In the genomic region with DNA sequence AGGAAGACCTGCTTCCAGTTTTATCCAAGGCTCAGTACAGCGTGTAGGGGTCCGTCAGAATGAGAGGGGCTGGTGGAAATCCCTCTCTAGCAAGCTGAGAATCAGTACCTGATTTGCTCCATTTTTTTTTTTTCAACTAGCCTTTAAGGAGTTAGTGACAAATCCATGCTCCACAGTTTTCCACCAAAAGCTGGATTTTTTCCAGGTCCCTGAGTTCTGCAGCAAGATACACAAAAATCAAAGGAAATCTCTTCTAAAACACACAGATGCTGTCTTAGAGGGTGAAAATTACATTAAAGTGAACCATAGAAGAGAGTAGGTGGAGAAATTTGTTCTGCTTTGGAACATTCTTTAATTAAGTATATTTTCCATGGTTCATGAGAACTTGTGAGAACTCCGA, we compare ENCODE assay signal across 35 cellular contexts.
"Had no signal": no experiment of that assay in that cellular context is flagged by ENCODE, and none has a peak within 500 bp of the region (broad histone marks: within the 10 kb centered on the region; RNA-seq: fewer than 3 reads in every experiment).

No MANE protein-coding gene starts in this region.

- H3K4me3 Mint-ChIP-seq: activated CD4-positive, alpha-beta memory T cell treated with anti-CD3 and anti-CD28 coated beads, Interleukin-2, amount 10 ng/mL, durations not matched to agents 7 days and 5 days; activated CD4-positive, alpha-beta T cell treated with anti-CD3 and anti-CD28 coated beads for 36 hours; activated CD4-positive, alpha-beta T cell treated with anti-CD3 and anti-CD28 coated beads, Interleukin-2, amount 10 ng/mL, durations not matched to agents 7 days and 5 days; activated CD8-positive, alpha-beta memory T cell treated with anti-CD3 and anti-CD28 coated beads, Interleukin-2, amount 10 ng/mL, durations not matched to agents 7 days and 5 days; activated CD8-positive, alpha-beta T cell treated with anti-CD3 and anti-CD28 coated beads, Interleukin-2, amount 10 ng/mL, durations not matched to agents 7 days and 5 days; activated naive CD4-positive, alpha-beta T cell treated with anti-CD3 and anti-CD28 coated beads for 36 hours; activated naive CD8-positive, alpha-beta T cell treated with anti-CD3 and anti-CD28 coated beads for 36 hours; activated T-cell treated with anti-CD3 and anti-CD28 coated beads, Interleukin-2, amount 50 U/mL, for 24 hours; brain; central memory CD8-positive, alpha-beta T cell; T-cell; T-helper 2 cell treated with Interferon-gamma antibody and Interleukin-4, amounts not matched to agents 5 μg/mL and 100 μg/mL, for 36 hours; WTC11 had no signal

- H3K27ac Mint-ChIP-seq: activated CD4-positive, alpha-beta memory T cell treated with anti-CD3 and anti-CD28 coated beads, Interleukin-2, amount 10 ng/mL, durations not matched to agents 7 days and 5 days; activated CD4-positive, alpha-beta T cell treated with anti-CD3 and anti-CD28 coated beads for 36 hours; activated CD4-positive, alpha-beta T cell treated with anti-CD3 and anti-CD28 coated beads, Interleukin-2, amount 10 ng/mL, durations not matched to agents 7 days and 5 days; activated CD8-positive, alpha-beta memory T cell treated with anti-CD3 and anti-CD28 coated beads, Interleukin-2, amount 10 ng/mL, durations not matched to agents 7 days and 5 days; activated CD8-positive, alpha-beta T cell treated with anti-CD3 and anti-CD28 coated beads, Interleukin-2, amount 10 ng/mL, durations not matched to agents 7 days and 5 days; activated naive CD4-positive, alpha-beta T cell treated with anti-CD3 and anti-CD28 coated beads for 36 hours; activated naive CD4-positive, alpha-beta T cell treated with anti-CD3 and anti-CD28 coated beads, Interleukin-2, amount 50 U/mL, for 72 hours; activated naive CD8-positive, alpha-beta T cell treated with anti-CD3 and anti-CD28 coated beads for 36 hours; activated T-cell treated with anti-CD3 and anti-CD28 coated beads, Interleukin-2, amount 50 U/mL, for 24 hours; activated T-helper 2 cell treated with anti-CD3 and anti-CD28 coated beads, Interferon-gamma antibody, Interleukin-2, Interleukin-4, amounts not matched to agents 10 μg/mL and 5 μg/mL and 100 μg/mL, durations not matched to agents 14 hours and 24 hours and 36 hours; T-cell; T-helper 2 cell treated with Interferon-gamma antibody and Interleukin-4, amounts not matched to agents 5 μg/mL and 100 μg/mL, for 36 hours; WTC11 had no signal

- H3K27me3 ChIP-seq: adrenal gland, cardiac muscle cell had no signal

- H3K4me1 Mint-ChIP-seq: brain had no signal

- H3K4me3 ChIP-seq: adrenal gland, cardiac muscle cell had no signal

- DNase-seq: activated CD4-positive, alpha-beta memory T cell treated with anti-CD3 and anti-CD28 coated beads, Interleukin-2, amount 10 ng/mL, durations not matched to agents 7 days and 5 days; activated CD4-positive, alpha-beta T cell treated with anti-CD3 and anti-CD28 coated beads for 1 hour; activated CD4-positive, alpha-beta T cell treated with anti-CD3 and anti-CD28 coated beads for 36 hours; activated CD4-positive, alpha-beta T cell treated with anti-CD3 and anti-CD28 coated beads for 48 hours; activated CD4-positive, alpha-beta T cell treated with anti-CD3 and anti-CD28 coated beads, Interleukin-2, amount 10 ng/mL, durations not matched to agents 7 days and 5 days; activated CD4-positive, alpha-beta T cell treated with anti-CD3 and anti-CD28 coated beads, Interleukin-2, amount 50 U/mL, for 48 hours; activated CD4-positive, CD25-positive, alpha-beta regulatory T cell; activated CD8-positive, alpha-beta memory T cell treated with anti-CD3 and anti-CD28 coated beads for 24 hours; activated CD8-positive, alpha-beta memory T cell treated with anti-CD3 and anti-CD28 coated beads, Interleukin-2, amount 10 ng/mL, durations not matched to agents 7 days and 5 days; activated CD8-positive, alpha-beta memory T cell treated with anti-CD3 and anti-CD28 coated beads, Interleukin-2, amount 50 U/mL, for 48 hours; activated CD8-positive, alpha-beta T cell treated with anti-CD3 and anti-CD28 coated beads, Interleukin-2, amount 10 ng/mL, durations not matched to agents 7 days and 5 days; activated effector memory CD4-positive, alpha-beta T cell treated with Interleukin-2 at 50 U/mL for 16 hours; activated gamma-delta T cell; activated naive CD4-positive, alpha-beta T cell treated with anti-CD3 and anti-CD28 coated beads for 36 hours; activated naive CD4-positive, alpha-beta T cell treated with anti-CD3 and anti-CD28 coated beads, Interleukin-2, amount 50 U/mL, for 16 hours; activated naive CD8-positive, alpha-beta T cell treated with anti-CD3 and anti-CD28 coated beads for 36 hours; activated T-cell treated with anti-CD3 and anti-CD28 coated beads, Interleukin-2, amount 50 U/mL, for 24 hours; activated T-cell treated with anti-CD3 and anti-CD28 coated beads, Interleukin-2, amount 50 U/mL, for 48 hours; adrenal gland; amniotic stem cell; aorta; caudate nucleus; cerebellar nuclear complex; T-cell; T-helper 2 cell; T-helper 9 cell; WERI-Rb-1 had no signal

- H3K27me3 Mint-ChIP-seq: activated CD4-positive, alpha-beta memory T cell treated with anti-CD3 and anti-CD28 coated beads, Interleukin-2, amount 10 ng/mL, durations not matched to agents 7 days and 5 days; activated CD4-positive, alpha-beta T cell treated with anti-CD3 and anti-CD28 coated beads for 36 hours; activated CD4-positive, alpha-beta T cell treated with anti-CD3 and anti-CD28 coated beads, Interleukin-2, amount 10 ng/mL, durations not matched to agents 7 days and 5 days; activated CD8-positive, alpha-beta memory T cell treated with anti-CD3 and anti-CD28 coated beads, Interleukin-2, amount 10 ng/mL, durations not matched to agents 7 days and 5 days; activated naive CD8-positive, alpha-beta T cell treated with anti-CD3 and anti-CD28 coated beads for 36 hours; activated T-cell treated with anti-CD3 and anti-CD28 coated beads, Interleukin-2, amount 50 U/mL, for 24 hours; central memory CD8-positive, alpha-beta T cell; T-cell had no signal

- ATAC-seq: activated CD4-positive, alpha-beta T cell treated with anti-CD3 and anti-CD28 coated beads for 36 hours; activated CD4-positive, CD25-positive, alpha-beta regulatory T cell treated with anti-CD3 and anti-CD28 coated beads, Interleukin-2, amount 50 U/mL, for 24 hours; activated CD8-positive, alpha-beta memory T cell treated with anti-CD3 and anti-CD28 coated beads, Interleukin-2, amount 10 ng/mL, durations not matched to agents 7 days and 5 days; activated CD8-positive, alpha-beta T cell treated with anti-CD3 and anti-CD28 coated beads, Interleukin-2, amount 10 ng/mL, durations not matched to agents 7 days and 5 days; activated naive CD4-positive, alpha-beta T cell treated with anti-CD3 and anti-CD28 coated beads, Interleukin-2, amount 50 U/mL, for 72 hours; T-cell; WTC11 had no signal

- H3K36me3 ChIP-seq: adrenal gland, cardiac muscle cell, WERI-Rb-1 had no signal

- H3K9me3 ChIP-seq: adrenal gland had no signal

- H3K9me3 Mint-ChIP-seq: activated CD4-positive, alpha-beta memory T cell treated with anti-CD3 and anti-CD28 coated beads, Interleukin-2, amount 10 ng/mL, durations not matched to agents 7 days and 5 days; activated naive CD4-positive, alpha-beta T cell treated with anti-CD3 and anti-CD28 coated beads for 36 hours; activated naive CD4-positive, alpha-beta T cell treated with anti-CD3 and anti-CD28 coated beads, Interleukin-2, amount 50 U/mL, for 72 hours; activated naive CD8-positive, alpha-beta T cell treated with anti-CD3 and anti-CD28 coated beads for 36 hours; activated T-cell treated with anti-CD3 and anti-CD28 coated beads, Interleukin-2, amount 50 U/mL, for 24 hours; activated T-helper 2 cell treated with anti-CD3 and anti-CD28 coated beads, Interferon-gamma antibody, Interleukin-2, Interleukin-4, amounts not matched to agents 10 μg/mL and 5 μg/mL and 100 μg/mL, durations not matched to agents 14 hours and 24 hours and 36 hours; brain; central memory CD8-positive, alpha-beta T cell; T-cell; T-helper 2 cell treated with Interferon-gamma antibody and Interleukin-4, amounts not matched to agents 5 μg/mL and 100 μg/mL, for 36 hours; WTC11 had no signal

- H3K36me3 Mint-ChIP-seq: brain, WTC11 had no signal

- H3K27ac ChIP-seq: adrenal gland, cardiac muscle cell, WERI-Rb-1 had no signal
